In genomic region chr1:41919764-41920397, GRCh38 we compare ENCODE assay signal across 8 cellular contexts. TPM values are rescaled to one million over a fixed set of nuclear protein-coding genes. Genes with fewer than 3 reads are reported as not detected.
DNase-seq lines count a peak whose midpoint lies in the region; ATAC-seq and TF ChIP-seq lines count a peak whose summit lies in the region.

No MANE protein-coding gene starts in this region.

- H3K36me3 Mint-ChIP-seq in chondrocyte (ENCODE audit: low read depth) = no peaks in the 10 kb centered on the region
- H3K36me3 Mint-ChIP-seq in stimulated activated effector memory CD8-positive, alpha-beta T cell treated with anti-CD3 and anti-CD28 coated beads, Interleukin-12 subunit alpha, Interleukin-12 subunit beta, amount 100 ng/mL, for 72 hours = peaks cover 8% of the 10 kb centered on the region

- H3K4me3 Mint-ChIP-seq in chondrocyte (ENCODE audit: unreplicated experiment) = peak overlapping the region; percentile 67
- peak overlapping the region; percentile 77 for H3K4me3 Mint-ChIP-seq in stimulated activated effector memory CD8-positive, alpha-beta T cell treated with anti-CD3 and anti-CD28 coated beads, Interleukin-12 subunit alpha, Interleukin-12 subunit beta, amount 100 ng/mL, for 72 hours

- no peak for TF ChIP-seq POLR2A in NB4 (IDR thresholded peaks at IDR 0.05; ENCODE audit: extremely low read depth, insufficient read length)

- H3K27me3 Mint-ChIP-seq in chondrocyte (ENCODE audit: low read depth) = peaks cover under 1% of the 10 kb centered on the region

- H3K27ac Mint-ChIP-seq in chondrocyte (ENCODE audit: unreplicated experiment) = peak overlapping the region; percentile 45
- peak overlapping the region; percentile 88 for H3K27ac Mint-ChIP-seq in stimulated activated effector memory CD8-positive, alpha-beta T cell treated with anti-CD3 and anti-CD28 coated beads, Interleukin-12 subunit alpha, Interleukin-12 subunit beta, amount 100 ng/mL, for 72 hours

- peaks cover 5% of the 10 kb centered on the region for H3K9me3 Mint-ChIP-seq in chondrocyte (ENCODE audit: low read depth)
- no peaks in the 10 kb centered on the region for H3K9me3 Mint-ChIP-seq in stimulated activated effector memory CD8-positive, alpha-beta T cell treated with anti-CD3 and anti-CD28 coated beads, Interleukin-12 subunit alpha, Interleukin-12 subunit beta, amount 100 ng/mL, for 72 hours

- ATAC-seq in GM19397 (IDR thresholded peaks at IDR 0.05; ENCODE audit: unreplicated experiment) = peak; percentile 85
- ATAC-seq in stimulated activated effector memory CD8-positive, alpha-beta T cell treated with anti-CD3 and anti-CD28 coated beads, Interleukin-12 subunit alpha, Interleukin-12 subunit beta, amount 100 ng/mL, for 72 hours = peak; percentile 96

- H3K4me1 Mint-ChIP-seq in chondrocyte (ENCODE audit: low read depth) = peaks cover 30% of the 10 kb centered on the region
- H3K4me1 Mint-ChIP-seq in stimulated activated effector memory CD8-positive, alpha-beta T cell treated with anti-CD3 and anti-CD28 coated beads, Interleukin-12 subunit alpha, Interleukin-12 subunit beta, amount 100 ng/mL, for 72 hours = peaks cover 57% of the 10 kb centered on the region

- DNase-seq in AG10803 (ENCODE audit: low read depth) (peak; percentile 36), NB4 (ENCODE audit: low read depth) (peak; percentile 52), chondrocyte (ENCODE audit: low spot score) (no peak), myocyte (ENCODE audit: low read depth) (peak; percentile 65), DMS114 treated with DMSO at 0.1 percent for 48 hours (lab: John Stamatoyannopoulos, UW; ENCODE audit: unreplicated experiment) (no peak)
- DNase-seq in activated CD4-positive, CD25-positive, alpha-beta regulatory T cell (lab: John Stamatoyannopoulos, UW) = peak; percentile 23 to 61 (median 42)
- DNase-seq in stimulated activated effector memory CD8-positive, alpha-beta T cell treated with anti-CD3 and anti-CD28 coated beads, Interleukin-12 subunit alpha, Interleukin-12 subunit beta, amount 100 ng/mL, for 72 hours (ENCODE audit: low spot score in 2 of 2) = peak; percentile 63 to 87

- no peak for TF ChIP-seq CTCF in AG10803 (conservative IDR thresholded peaks at IDR 0.05; ENCODE audit: low read length)
- TF ChIP-seq CTCF in NB4 (IDR thresholded peaks at IDR 0.05; ENCODE audit: low read depth, low read length) = no peak
- TF ChIP-seq CTCF in chondrocyte (IDR thresholded peaks at IDR 0.05) = no peak

- H3K4me3 ChIP-seq in AG10803 (ENCODE audit: low read length) (peak overlapping the region; percentile 45), NB4 (ENCODE audit: low read depth, low read length) (no peak overlapping the region)

RNA-seq across cellular contexts. Expression of gene HIVEP3, which starts 1.2 kb away (rescaled TPM):
- total RNA-seq in chondrocyte (3.6 to 5.6 TPM (median 4.5 TPM) in 3 replicates), myocyte (1.8 and 2.0 TPM in 2 replicates)
- 7.3 TPM for polyA plus RNA-seq in myocyte (2012)

Comparison
In these comparisons a context has a peak if more than half of its experiments do, and no peak if none do; other contexts are left out.
1. DNase-seq: peak in AG10803 (single experiment), NB4 (single experiment), activated CD4-positive, CD25-positive, alpha-beta regulatory T cell (4 of 4), myocyte (single experiment) and stimulated activated effector memory CD8-positive, alpha-beta T cell treated with anti-CD3 and anti-CD28 coated beads, Interleukin-12 subunit alpha, Interleukin-12 subunit beta, amount 100 ng/mL, for 72 hours (2 of 2); none in chondrocyte (single experiment) and DMS114 treated with DMSO at 0.1 percent for 48 hours (single experiment).